ENCODE assay signal across 9 cellular contexts in the genomic region with DNA sequence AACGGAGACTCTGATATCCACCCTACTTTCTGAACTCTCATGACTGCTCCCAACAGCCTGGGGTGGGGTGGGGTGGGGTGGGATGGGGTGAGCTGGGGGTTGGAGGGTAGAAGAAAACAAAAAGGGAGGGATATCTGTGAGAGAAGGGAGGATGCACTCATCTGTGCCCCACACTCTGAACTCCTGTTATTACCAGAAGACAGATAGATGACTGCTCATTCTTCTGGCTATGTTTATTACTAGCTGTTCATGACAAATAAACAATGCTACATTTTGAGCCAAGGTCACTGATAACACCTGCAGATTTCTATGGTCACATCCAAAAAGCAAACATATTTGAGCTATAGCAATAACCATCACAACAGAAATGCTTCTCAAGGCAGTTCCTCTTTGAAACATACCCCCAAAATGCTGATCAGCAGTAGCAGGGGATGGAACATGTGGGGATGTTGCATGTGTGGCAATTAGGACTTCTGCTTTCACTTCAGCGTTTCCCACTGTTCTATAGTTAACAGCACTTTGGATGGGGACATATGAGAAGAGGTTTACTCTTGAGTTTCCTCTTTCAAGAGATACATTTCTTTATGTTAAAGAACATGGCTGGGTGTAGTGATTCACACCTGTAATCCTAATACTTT. TPM values are rescaled to one million over a fixed set of nuclear protein-coding genes. Genes with fewer than 3 reads are reported as not detected.
DNase-seq lines count a peak whose midpoint lies in the region; ATAC-seq and TF ChIP-seq lines count a peak whose summit lies in the region.
"Had no signal": no experiment of that assay in that cellular context is flagged by ENCODE, and none has a peak within 500 bp of the region (broad histone marks: within the 10 kb centered on the region; RNA-seq: fewer than 3 reads in every experiment).

No MANE protein-coding gene starts in this region.

- no peaks in the 10 kb centered on the region for H3K27me3 ChIP-seq in CD8-positive, alpha-beta memory T cell (ENCODE audit: insufficient read depth, low read length, poor library complexity, severe bottlenecking)
- no peaks in the 10 kb centered on the region for H3K27me3 ChIP-seq in neutrophil

- H3K4me3 Mint-ChIP-seq in CD8-positive, alpha-beta memory T cell, result peak overlapping the region; percentile 29 to 85 (median 69)
- peak overlapping the region; percentile 67 for H3K4me3 Mint-ChIP-seq in dendritic cell treated with granulocyte-macrophage colony-stimulating factor and Interleukin-4, amounts not matched to agents 40 ng/mL and 50 ng/mL, for 4 days

- intact Hi-C loops in dendritic cell treated with granulocyte-macrophage colony-stimulating factor and Interleukin-4, amounts not matched to agents 40 ng/mL and 50 ng/mL, for 4 days (cut with micrococcal nuclease), result loop anchor here (5.0 kb wide), 1 partner anchor 52 kb away; no protein-coding TSS in a partner anchor

- peak overlapping the region; percentile 16 for H3K4me3 ChIP-seq in CD8-positive, alpha-beta memory T cell (ENCODE audit: low read length)
- H3K4me3 ChIP-seq in neutrophil (ENCODE audit: low read depth in 1 of 2, low read length in 1 of 2), result peak overlapping the region in 1 of 2 experiments; percentile 0

- peaks cover 74 to 93% (median 86%) of the 10 kb centered on the region in 3 donors for H3K4me1 Mint-ChIP-seq in CD8-positive, alpha-beta memory T cell
- H3K4me1 Mint-ChIP-seq in dendritic cell treated with granulocyte-macrophage colony-stimulating factor and Interleukin-4, amounts not matched to agents 40 ng/mL and 50 ng/mL, for 4 days (ENCODE audit: low read depth), result peaks cover 70% of the 10 kb centered on the region

- no peak for TF ChIP-seq CTCF in neutrophil (IDR thresholded peaks at IDR 0.05)

- no peaks in the 10 kb centered on the region for H3K9me3 ChIP-seq in CD8-positive, alpha-beta memory T cell (ENCODE audit: low read length)
- H3K9me3 ChIP-seq in neutrophil, result no peaks in the 10 kb centered on the region

- no peak for DNase-seq in CD8-positive, alpha-beta memory T cell
- DNase-seq in NOMO-1 treated with dmso at 0.1 percent for 144 hours (lab: John Stamatoyannopoulos, UW; ENCODE audit: unreplicated experiment), result peak; percentile 84
- no peak for DNase-seq in GOT3 (lab: John Stamatoyannopoulos, UW)
- no peak for DNase-seq in GM03348 (ENCODE audit: low spot score)

- CTCF ChIA-PET in CD8-positive, alpha-beta memory T cell (lab: Charles Lee), result interaction anchor here (0.7 to 1.3 kb wide), 6 partner anchors 12 to 173 kb away, joined by 3 to 6 read pairs (median 3); partner anchors contain the start of gene WASF2

- H3K27ac Mint-ChIP-seq in CD8-positive, alpha-beta memory T cell, result peak overlapping the region; percentile 46 to 92 (median 84)
- H3K27ac Mint-ChIP-seq in dendritic cell treated with granulocyte-macrophage colony-stimulating factor and Interleukin-4, amounts not matched to agents 40 ng/mL and 50 ng/mL, for 4 days, result peak overlapping the region; percentile 96

- H3K27me3 Mint-ChIP-seq in CD8-positive, alpha-beta memory T cell, result no peaks in the 10 kb centered on the region
- H3K27me3 Mint-ChIP-seq in dendritic cell treated with granulocyte-macrophage colony-stimulating factor and Interleukin-4, amounts not matched to agents 40 ng/mL and 50 ng/mL, for 4 days, result no peaks in the 10 kb centered on the region

- H3K4me1 ChIP-seq in CD8-positive, alpha-beta memory T cell (ENCODE audit: insufficient read depth, low read length), result peaks cover 75% of the 10 kb centered on the region
- H3K4me1 ChIP-seq in neutrophil (ENCODE audit: control insufficient read depth in 1 of 2, insufficient read depth in 1 of 2, low read depth in 1 of 2, low read length in 1 of 2), result peaks cover 73 to 80% of the 10 kb centered on the region in 2 experiments

- no peak for ATAC-seq in GM18519 (IDR thresholded peaks at IDR 0.05; ENCODE audit: low FRiP score, unreplicated experiment)
- no peak for ATAC-seq in HG02852 (IDR thresholded peaks at IDR 0.05; ENCODE audit: unreplicated experiment)

- H3K36me3 Mint-ChIP-seq in CD8-positive, alpha-beta memory T cell, result peaks cover 0 to 17% (median 2%) of the 10 kb centered on the region in 3 donors
- H3K36me3 Mint-ChIP-seq in dendritic cell treated with granulocyte-macrophage colony-stimulating factor and Interleukin-4, amounts not matched to agents 40 ng/mL and 50 ng/mL, for 4 days (ENCODE audit: low read depth), result peaks cover 16% of the 10 kb centered on the region

- H3K27ac ChIP-seq in CD8-positive, alpha-beta memory T cell (ENCODE audit: low read depth, low read length), result no peak overlapping the region
- peak overlapping the region; percentile 86 for H3K27ac ChIP-seq in neutrophil

- no peaks in the 10 kb centered on the region for H3K9me3 Mint-ChIP-seq in CD8-positive, alpha-beta memory T cell
- H3K9me3 Mint-ChIP-seq in dendritic cell treated with granulocyte-macrophage colony-stimulating factor and Interleukin-4, amounts not matched to agents 40 ng/mL and 50 ng/mL, for 4 days, result no peaks in the 10 kb centered on the region

- no peaks in the 10 kb centered on the region for H3K36me3 ChIP-seq in CD8-positive, alpha-beta memory T cell (ENCODE audit: insufficient read depth, low read length)
- peaks cover 5% of the 10 kb centered on the region for H3K36me3 ChIP-seq in neutrophil

- POLR2A ChIA-PET in CD8-positive, alpha-beta memory T cell (lab: Charles Lee), result interaction anchor here (1.0 kb wide), 1 partner anchor 84 kb away, joined by 3 read pairs; no protein-coding TSS in a partner anchor

RNA-seq across cellular contexts. Expression of gene GPR3, which starts 43.3 kb away (rescaled TPM):
- 1 to 10 TPM; 3.3 to 3.9 TPM for total RNA-seq in CD8-positive, alpha-beta memory T cell
- polyA plus RNA-seq in CD8-positive, alpha-beta memory T cell, result not detected

RNA-seq across cellular contexts. Expression of gene CD164L2, which starts 52.6 kb away (rescaled TPM):
- not detected for total RNA-seq in CD8-positive, alpha-beta memory T cell
- not detected for polyA plus RNA-seq in CD8-positive, alpha-beta memory T cell
- total RNA-seq: NCI-H460 had no signal

RNA-seq across cellular contexts. Expression of gene WASF2, which starts 54.3 kb away (rescaled TPM):
- total RNA-seq in CD8-positive, alpha-beta memory T cell, result 100 to 1,000 TPM; 120 to 128 TPM
- polyA plus RNA-seq in CD8-positive, alpha-beta memory T cell, result 64.1 TPM
